Comparison of ENCODE assay signal across 1 cellular context in the genomic region with DNA sequence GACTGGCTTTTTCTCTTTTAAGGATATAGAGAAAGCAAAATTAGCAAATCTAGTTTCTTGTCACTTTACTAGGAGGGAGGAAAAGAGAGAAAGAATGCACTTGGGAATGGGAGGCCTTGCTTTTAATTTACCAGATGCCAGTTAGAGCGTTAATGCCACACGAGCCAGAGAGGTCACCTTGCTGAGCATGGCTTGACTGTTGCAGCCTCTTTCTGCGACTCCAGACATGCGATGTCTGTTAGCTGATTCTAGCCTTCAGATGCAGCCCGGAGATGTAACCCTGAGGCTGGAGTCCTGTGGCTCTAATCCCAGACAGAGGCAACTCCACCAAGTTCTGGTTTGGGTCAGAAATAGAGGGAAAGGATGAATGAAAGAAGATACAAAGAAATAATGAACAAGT.
TF ChIP-seq lines count a peak whose summit lies in the region.

No MANE protein-coding gene starts in this region.

TF ChIP-seq in WTC11, 78 proteins besides CTCF, POLR2A, EP300 and RAD21 (continued from another document):
- TF ChIP-seq, protein P1, sequence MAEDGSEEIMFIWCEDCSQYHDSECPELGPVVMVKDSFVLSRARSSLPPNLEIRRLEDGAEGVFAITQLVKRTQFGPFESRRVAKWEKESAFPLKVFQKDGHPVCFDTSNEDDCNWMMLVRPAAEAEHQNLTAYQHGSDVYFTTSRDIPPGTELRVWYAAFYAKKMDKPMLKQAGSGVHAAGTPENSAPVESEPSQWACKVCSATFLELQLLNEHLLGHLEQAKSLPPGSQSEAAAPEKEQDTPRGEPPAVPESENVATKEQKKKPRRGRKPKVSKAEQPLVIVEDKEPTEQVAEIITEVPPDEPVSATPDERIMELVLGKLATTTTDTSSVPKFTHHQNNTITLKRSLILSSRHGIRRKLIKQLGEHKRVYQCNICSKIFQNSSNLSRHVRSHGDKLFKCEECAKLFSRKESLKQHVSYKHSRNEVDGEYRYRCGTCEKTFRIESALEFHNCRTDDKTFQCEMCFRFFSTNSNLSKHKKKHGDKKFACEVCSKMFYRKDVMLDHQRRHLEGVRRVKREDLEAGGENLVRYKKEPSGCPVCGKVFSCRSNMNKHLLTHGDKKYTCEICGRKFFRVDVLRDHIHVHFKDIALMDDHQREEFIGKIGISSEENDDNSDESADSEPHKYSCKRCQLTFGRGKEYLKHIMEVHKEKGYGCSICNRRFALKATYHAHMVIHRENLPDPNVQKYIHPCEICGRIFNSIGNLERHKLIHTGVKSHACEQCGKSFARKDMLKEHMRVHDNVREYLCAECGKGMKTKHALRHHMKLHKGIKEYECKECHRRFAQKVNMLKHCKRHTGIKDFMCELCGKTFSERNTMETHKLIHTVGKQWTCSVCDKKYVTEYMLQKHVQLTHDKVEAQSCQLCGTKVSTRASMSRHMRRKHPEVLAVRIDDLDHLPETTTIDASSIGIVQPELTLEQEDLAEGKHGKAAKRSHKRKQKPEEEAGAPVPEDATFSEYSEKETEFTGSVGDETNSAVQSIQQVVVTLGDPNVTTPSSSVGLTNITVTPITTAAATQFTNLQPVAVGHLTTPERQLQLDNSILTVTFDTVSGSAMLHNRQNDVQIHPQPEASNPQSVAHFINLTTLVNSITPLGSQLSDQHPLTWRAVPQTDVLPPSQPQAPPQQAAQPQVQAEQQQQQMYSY (CRISPR knock-in tag; IDR thresholded peaks at IDR 0.05), result no peak
- TF ChIP-seq GABPB1 (CRISPR knock-in tag; IDR thresholded peaks at IDR 0.05), result no peak
- no peak for TF ChIP-seq KAT7 (CRISPR knock-in tag; IDR thresholded peaks at IDR 0.05; ENCODE audit: borderline replicate concordance)
- no peak for TF ChIP-seq GTF2I (CRISPR knock-in tag; conservative IDR thresholded peaks at IDR 0.05)
- TF ChIP-seq, protein P2, sequence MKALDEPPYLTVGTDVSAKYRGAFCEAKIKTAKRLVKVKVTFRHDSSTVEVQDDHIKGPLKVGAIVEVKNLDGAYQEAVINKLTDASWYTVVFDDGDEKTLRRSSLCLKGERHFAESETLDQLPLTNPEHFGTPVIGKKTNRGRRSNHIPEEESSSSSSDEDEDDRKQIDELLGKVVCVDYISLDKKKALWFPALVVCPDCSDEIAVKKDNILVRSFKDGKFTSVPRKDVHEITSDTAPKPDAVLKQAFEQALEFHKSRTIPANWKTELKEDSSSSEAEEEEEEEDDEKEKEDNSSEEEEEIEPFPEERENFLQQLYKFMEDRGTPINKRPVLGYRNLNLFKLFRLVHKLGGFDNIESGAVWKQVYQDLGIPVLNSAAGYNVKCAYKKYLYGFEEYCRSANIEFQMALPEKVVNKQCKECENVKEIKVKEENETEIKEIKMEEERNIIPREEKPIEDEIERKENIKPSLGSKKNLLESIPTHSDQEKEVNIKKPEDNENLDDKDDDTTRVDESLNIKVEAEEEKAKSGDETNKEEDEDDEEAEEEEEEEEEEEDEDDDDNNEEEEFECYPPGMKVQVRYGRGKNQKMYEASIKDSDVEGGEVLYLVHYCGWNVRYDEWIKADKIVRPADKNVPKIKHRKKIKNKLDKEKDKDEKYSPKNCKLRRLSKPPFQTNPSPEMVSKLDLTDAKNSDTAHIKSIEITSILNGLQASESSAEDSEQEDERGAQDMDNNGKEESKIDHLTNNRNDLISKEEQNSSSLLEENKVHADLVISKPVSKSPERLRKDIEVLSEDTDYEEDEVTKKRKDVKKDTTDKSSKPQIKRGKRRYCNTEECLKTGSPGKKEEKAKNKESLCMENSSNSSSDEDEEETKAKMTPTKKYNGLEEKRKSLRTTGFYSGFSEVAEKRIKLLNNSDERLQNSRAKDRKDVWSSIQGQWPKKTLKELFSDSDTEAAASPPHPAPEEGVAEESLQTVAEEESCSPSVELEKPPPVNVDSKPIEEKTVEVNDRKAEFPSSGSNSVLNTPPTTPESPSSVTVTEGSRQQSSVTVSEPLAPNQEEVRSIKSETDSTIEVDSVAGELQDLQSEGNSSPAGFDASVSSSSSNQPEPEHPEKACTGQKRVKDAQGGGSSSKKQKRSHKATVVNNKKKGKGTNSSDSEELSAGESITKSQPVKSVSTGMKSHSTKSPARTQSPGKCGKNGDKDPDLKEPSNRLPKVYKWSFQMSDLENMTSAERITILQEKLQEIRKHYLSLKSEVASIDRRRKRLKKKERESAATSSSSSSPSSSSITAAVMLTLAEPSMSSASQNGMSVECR (CRISPR knock-in tag; IDR thresholded peaks at IDR 0.05; ENCODE audit: borderline replicate concordance), result no peak
- TF ChIP-seq FOXP1 (CRISPR knock-in tag; IDR thresholded peaks at IDR 0.05; ENCODE audit: borderline replicate concordance), result no peak
- TF ChIP-seq, protein P3, sequence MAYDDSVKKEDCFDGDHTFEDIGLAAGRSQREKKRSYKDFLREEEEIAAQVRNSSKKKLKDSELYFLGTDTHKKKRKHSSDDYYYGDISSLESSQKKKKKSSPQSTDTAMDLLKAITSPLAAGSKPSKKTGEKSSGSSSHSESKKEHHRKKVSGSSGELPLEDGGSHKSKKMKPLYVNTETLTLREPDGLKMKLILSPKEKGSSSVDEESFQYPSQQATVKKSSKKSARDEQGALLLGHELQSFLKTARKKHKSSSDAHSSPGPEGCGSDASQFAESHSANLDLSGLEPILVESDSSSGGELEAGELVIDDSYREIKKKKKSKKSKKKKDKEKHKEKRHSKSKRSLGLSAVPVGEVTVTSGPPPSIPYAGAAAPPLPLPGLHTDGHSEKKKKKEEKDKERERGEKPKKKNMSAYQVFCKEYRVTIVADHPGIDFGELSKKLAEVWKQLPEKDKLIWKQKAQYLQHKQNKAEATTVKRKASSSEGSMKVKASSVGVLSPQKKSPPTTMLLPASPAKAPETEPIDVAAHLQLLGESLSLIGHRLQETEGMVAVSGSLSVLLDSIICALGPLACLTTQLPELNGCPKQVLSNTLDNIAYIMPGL (CRISPR knock-in tag; IDR thresholded peaks at IDR 0.05), result no peak
- TF ChIP-seq ELF4 (CRISPR knock-in tag; IDR thresholded peaks at IDR 0.05; ENCODE audit: low read depth), result no peak
TF ChIP-seq in WTC11: peak in this region for 0.
